Comparison of ENCODE assay signal across 35 cellular contexts in genomic region chr1:163807331-163807730, GRCh38.
"Had no signal": no experiment of that assay in that cellular context is flagged by ENCODE, and none has a peak within 500 bp of the region (broad histone marks: within the 10 kb centered on the region; RNA-seq: fewer than 3 reads in every experiment).

No MANE protein-coding gene starts in this region.

- H3K9me3 Mint-ChIP-seq: activated CD4-positive, alpha-beta T cell treated with anti-CD3 and anti-CD28 coated beads, Interleukin-2, amount 10 ng/mL, durations not matched to agents 24 days and 14 days; activated CD8-positive, alpha-beta T cell treated with anti-CD3 and anti-CD28 coated beads for 36 hours had no signal

- H3K27ac Mint-ChIP-seq: activated CD4-positive, alpha-beta T cell treated with anti-CD3 and anti-CD28 coated beads, Interleukin-2, amount 10 ng/mL, durations not matched to agents 24 days and 14 days; activated CD8-positive, alpha-beta T cell treated with anti-CD3 and anti-CD28 coated beads for 36 hours; activated naive CD8-positive, alpha-beta T cell treated with anti-CD3 and anti-CD28 coated beads for 36 hours; activated T-cell treated with anti-CD3 and anti-CD28 coated beads, Interleukin-2, amount 50 U/mL, for 72 hours; activated T-helper 17 cell treated with anti-CD3 and anti-CD28 coated beads, Interleukin-2, amount 50 U/mL, for 72 hours; T-cell; T-helper 17 cell had no signal

- H3K4me1 Mint-ChIP-seq: activated CD4-positive, alpha-beta T cell treated with anti-CD3 and anti-CD28 coated beads, Interleukin-2, amount 10 ng/mL, durations not matched to agents 24 days and 14 days; activated naive CD8-positive, alpha-beta T cell treated with anti-CD3 and anti-CD28 coated beads for 36 hours; activated T-helper 17 cell treated with anti-CD3 and anti-CD28 coated beads, Interleukin-2, amount 50 U/mL, for 72 hours; central memory CD8-positive, alpha-beta T cell; T-cell; T-helper 17 cell had no signal

- H3K27me3 ChIP-seq: brain microvascular endothelial cell, cardiac muscle cell, Peyer's patch had no signal

- ATAC-seq: activated CD8-positive, alpha-beta T cell treated with anti-CD3 and anti-CD28 coated beads for 36 hours; activated T-cell treated with anti-CD3 and anti-CD28 coated beads, Interleukin-2, amount 50 U/mL, for 72 hours; activated T-helper 17 cell treated with anti-CD3 and anti-CD28 coated beads, Interleukin-2, amount 50 U/mL, for 72 hours; PC-3; SK-N-SH treated with all-trans-retinoic acid at 6 μM for 48 hours; T-cell; T-helper 17 cell had no signal

- H3K9me3 ChIP-seq: Peyer's patch had no signal

- H3K36me3 ChIP-seq: brain microvascular endothelial cell, cardiac muscle cell, Peyer's patch, WERI-Rb-1 had no signal

- DNase-seq: activated CD4-positive, alpha-beta T cell treated with anti-CD3 and anti-CD28 coated beads, Interleukin-2, amount 10 ng/mL, durations not matched to agents 24 days and 14 days; activated CD4-positive, alpha-beta T cell treated with anti-CD3 and anti-CD28 coated beads, Interleukin-2, amount 50 U/mL, for 4 hours; activated CD8-positive, alpha-beta T cell treated with anti-CD3 and anti-CD28 coated beads for 36 hours; activated effector memory CD4-positive, alpha-beta T cell treated with anti-CD3 and anti-CD28 coated beads, Interleukin-2, amount 50 U/mL, for 16 hours; activated naive CD4-positive, alpha-beta T cell; activated naive CD4-positive, alpha-beta T cell treated with anti-CD3 and anti-CD28 coated beads, Interleukin-2, amount 50 U/mL, for 16 hours; activated naive CD8-positive, alpha-beta T cell treated with anti-CD3 and anti-CD28 coated beads for 36 hours; activated T-cell treated with anti-CD3 and anti-CD28 coated beads, Interleukin-2, amount 50 U/mL, for 1 hour; activated T-cell treated with anti-CD3 and anti-CD28 coated beads, Interleukin-2, amount 50 U/mL, for 72 hours; amniotic stem cell; aorta; brain microvascular endothelial cell; MM.1S; MV-4-11; NCI-H1092; NCI-H1436 treated with DMSO at 0.1 percent for 48 hours; NCI-H1694 treated with DMSO at 0.1 percent for 48 hours; NCI-H2029; NCI-H2107; NCI-H2171 treated with DMSO at 0.1 percent for 48 hours; NCI-H2227 treated with DMSO at 0.1 percent for 48 hours; NCI-H446; NK-92 treated with Interleukin-12 subunit alpha and Interleukin-12 subunit beta, amount 100 ng/mL, for 24 hours; PC-3; Peyer's patch; RPMI8226; SIG-M5; T-cell; T-helper 17 cell; WERI-Rb-1 had no signal

- H3K4me3 ChIP-seq: cardiac muscle cell, Peyer's patch had no signal

- H3K4me1 ChIP-seq: Peyer's patch had no signal

- H3K36me3 Mint-ChIP-seq: activated naive CD8-positive, alpha-beta T cell treated with anti-CD3 and anti-CD28 coated beads for 36 hours; T-cell had no signal

- H3K4me2 ChIP-seq: KMS-11 had no signal

- H3K27ac ChIP-seq: brain microvascular endothelial cell, cardiac muscle cell, KMS-11, Peyer's patch, WERI-Rb-1 had no signal

- H3K9ac ChIP-seq: KMS-11 had no signal

- H3K4me3 Mint-ChIP-seq: activated CD4-positive, alpha-beta T cell treated with anti-CD3 and anti-CD28 coated beads, Interleukin-2, amount 10 ng/mL, durations not matched to agents 24 days and 14 days; activated CD8-positive, alpha-beta T cell treated with anti-CD3 and anti-CD28 coated beads for 36 hours; activated naive CD8-positive, alpha-beta T cell treated with anti-CD3 and anti-CD28 coated beads for 36 hours; activated T-cell treated with anti-CD3 and anti-CD28 coated beads, Interleukin-2, amount 50 U/mL, for 72 hours; activated T-helper 17 cell treated with anti-CD3 and anti-CD28 coated beads, Interleukin-2, amount 50 U/mL, for 72 hours; central memory CD8-positive, alpha-beta T cell; T-cell; T-helper 17 cell had no signal

- H3K27me3 Mint-ChIP-seq: activated CD4-positive, alpha-beta T cell treated with anti-CD3 and anti-CD28 coated beads, Interleukin-2, amount 10 ng/mL, durations not matched to agents 24 days and 14 days; activated CD8-positive, alpha-beta T cell treated with anti-CD3 and anti-CD28 coated beads for 36 hours; activated naive CD8-positive, alpha-beta T cell treated with anti-CD3 and anti-CD28 coated beads for 36 hours; activated T-helper 17 cell treated with anti-CD3 and anti-CD28 coated beads, Interleukin-2, amount 50 U/mL, for 72 hours; central memory CD8-positive, alpha-beta T cell; T-cell; T-helper 17 cell had no signal
